15 cellular contexts compared by ENCODE assay signal in genomic region chr1:205610036-205610435, GRCh38. TPM values are rescaled to one million over a fixed set of nuclear protein-coding genes. Genes with fewer than 3 reads are reported as not detected.
DNase-seq lines count a peak whose midpoint lies in the region; ATAC-seq and TF ChIP-seq lines count a peak whose summit lies in the region.
"Had no signal": no experiment of that assay in that cellular context is flagged by ENCODE, and none has a peak within 500 bp of the region (broad histone marks: within the 10 kb centered on the region; RNA-seq: fewer than 3 reads in every experiment).

No MANE protein-coding gene starts in this region.

- H3K9ac ChIP-seq in colonic mucosa (ENCODE audit: low read depth in 2 of 2, low read length in 2 of 2) = no peak overlapping the region

- peaks cover 25% of the 10 kb centered on the region for H3K4me1 Mint-ChIP-seq in HFFc6 (ENCODE audit: low read depth)

- no peak overlapping the region for H3K4me3 ChIP-seq in body of pancreas
- H3K4me3 ChIP-seq in left lung = no peak overlapping the region
- no peak overlapping the region for H3K4me3 ChIP-seq in colonic mucosa
- H3K4me3 ChIP-seq: right lobe of liver, tibial artery had no signal

- H3K4me1 ChIP-seq in body of pancreas (peaks cover 32% of the 10 kb centered on the region), left lung (peaks cover 5 to 15% of the 10 kb centered on the region in 2 donors), colonic mucosa (no peaks in the 10 kb centered on the region)

- 63 to 72% methylated on average over 2 of the region's 2 CpGs for WGBS in body of pancreas, 2 donors

- no peak for TF ChIP-seq CTCF in HFFc6 (IDR thresholded peaks at IDR 0.05)
- TF ChIP-seq CTCF in body of pancreas (IDR thresholded peaks at IDR 0.05) = no peak
- TF ChIP-seq CTCF in left lung (IDR thresholded peaks at IDR 0.05) = no peak
- no peak for TF ChIP-seq CTCF in colonic mucosa (IDR thresholded peaks at IDR 0.05)

- in situ Hi-C loops in ACHN (cut with HindIII; ENCODE audit: low pct_ligation_motif_present, low pct_unique_long_range_greater_than_20kb, low sequenced_read_pairs) = no loop called here

- DNase-seq in ACHN (peak; percentile 62), HFFc6 (no peak), body of pancreas (no peak), left lung (no peak), colonic mucosa (no peak)
- DNase-seq: activated CD4-positive, alpha-beta T cell treated with anti-CD3 and anti-CD28 coated beads, Interleukin-2, amount 50 U/mL, for 1 hour; activated naive CD4-positive, alpha-beta T cell; NCI-H2029 treated with DMSO at 0.1 percent for 48 hours; right lobe of liver; tibial artery had no signal

- H3K9me3 ChIP-seq in body of pancreas = no peaks in the 10 kb centered on the region
- H3K9me3 ChIP-seq in left lung = no peaks in the 10 kb centered on the region
- no peaks in the 10 kb centered on the region for H3K9me3 ChIP-seq in colonic mucosa
- H3K9me3 ChIP-seq: right lobe of liver, tibial artery had no signal

- H3K27ac ChIP-seq in body of pancreas (peak overlapping the region in 3 of 4 donors; percentile 4 to 59 (median 7)), left lung (peak overlapping the region in 1 of 2 donors; percentile 28), colonic mucosa (no peak overlapping the region)
- H3K27ac ChIP-seq: right lobe of liver, tibial artery had no signal

- ATAC-seq in body of pancreas (no peak), left lung (peak; percentile 69), GM18511 (IDR thresholded peaks at IDR 0.05; ENCODE audit: unreplicated experiment) (no peak), HG02642 (IDR thresholded peaks at IDR 0.05; ENCODE audit: poor library complexity, unreplicated experiment) (no peak), HG02588 (IDR thresholded peaks at IDR 0.05; ENCODE audit: unreplicated experiment) (no peak)

- no peaks in the 10 kb centered on the region for H3K9me3 Mint-ChIP-seq in HFFc6
- H3K9me3 Mint-ChIP-seq: dendritic cell treated with granulocyte-macrophage colony-stimulating factor and Interleukin-4, amounts not matched to agents 40 ng/mL and 50 ng/mL, for 4 days; IgD-negative memory B cell had no signal

- no peaks in the 10 kb centered on the region for H3K27me3 Mint-ChIP-seq in HFFc6 (ENCODE audit: insufficient read depth)
- H3K27me3 Mint-ChIP-seq: dendritic cell treated with granulocyte-macrophage colony-stimulating factor and Interleukin-4, amounts not matched to agents 40 ng/mL and 50 ng/mL, for 4 days; IgD-negative memory B cell had no signal

- H3K27me3 ChIP-seq in body of pancreas (no peaks in the 10 kb centered on the region), left lung (no peaks in the 10 kb centered on the region), colonic mucosa (no peaks in the 10 kb centered on the region)
- H3K27me3 ChIP-seq: right lobe of liver, tibial artery had no signal

- no peak for TF ChIP-seq POLR2A in body of pancreas (IDR thresholded peaks at IDR 0.05)

- peak overlapping the region; percentile 69; the same call in 1 of the 2 replicates for H3K27ac Mint-ChIP-seq in HFFc6
- H3K27ac Mint-ChIP-seq: dendritic cell treated with granulocyte-macrophage colony-stimulating factor and Interleukin-4, amounts not matched to agents 40 ng/mL and 50 ng/mL, for 4 days; IgD-negative memory B cell had no signal

- peaks cover 6% of the 10 kb centered on the region for H3K36me3 Mint-ChIP-seq in HFFc6 (ENCODE audit: low read depth)

- peaks cover 0 to 7% of the 10 kb centered on the region in 2 donors for H3K36me3 ChIP-seq in body of pancreas (replicated peaks in 1 of 2; ENCODE audit: insufficient read depth in 1 of 2, low read depth in 2 of 2)
- peaks cover 0 to 39% of the 10 kb centered on the region in 2 donors for H3K36me3 ChIP-seq in left lung
- H3K36me3 ChIP-seq in colonic mucosa = peaks cover 5% of the 10 kb centered on the region

- H3K4me3 Mint-ChIP-seq in HFFc6 = no peak overlapping the region; the same call in 1 of the 2 replicates
- H3K4me3 Mint-ChIP-seq: dendritic cell treated with granulocyte-macrophage colony-stimulating factor and Interleukin-4, amounts not matched to agents 40 ng/mL and 50 ng/mL, for 4 days; IgD-negative memory B cell had no signal

- intact Hi-C loops in body of pancreas (cut with DNase I) = no loop called here
- intact Hi-C loops in left lung (cut with DNase I) = no loop called here
- intact Hi-C loops in colonic mucosa (cut with DNase I) = no loop called here

RNA-seq across cellular contexts. Expression of gene ELK4, which starts 21.8 kb away (rescaled TPM):
- total RNA-seq in HFFc6 (2021; fragmentation: NEBNext Ultra II Directional; extraction: Animal tissue kit (Norgen Biotek cat#: 25700)) = 10 to 100 TPM; 32.9 to 37.6 (median 35.6) TPM
- total RNA-seq in body of pancreas (10 to 100 TPM; 16.6 to 17.8 TPM), left lung (10 to 100 TPM; 51.5 to 69.9 TPM), colonic mucosa (10 to 100 TPM; 30.5 to 37.6 TPM)
